8 cellular contexts compared by ENCODE assay signal in genomic region chr17:44218344-44219125, GRCh38. TPM values are rescaled to one million over a fixed set of nuclear protein-coding genes. Genes with fewer than 3 reads are reported as not detected.
DNase-seq lines count a peak whose midpoint lies in the region; ATAC-seq, FAIRE-seq and TF ChIP-seq lines count a peak whose summit lies in the region.

No MANE protein-coding gene starts in this region.

- H3K9me1 ChIP-seq in endothelial cell of umbilical vein (replicated peaks; ENCODE audit: control insufficient read depth, extremely low read depth, insufficient read depth, low read length), result no peaks in the 10 kb centered on the region

- H3K36me3 ChIP-seq in HUES48 (ENCODE audit: control insufficient read depth, insufficient read depth, low read length) (peaks cover 44% of the 10 kb centered on the region), endothelial cell of umbilical vein (ENCODE audit: control insufficient read depth in 2 of 2, extremely low read depth in 1 of 2, insufficient read depth in 2 of 2, low read length in 2 of 2) (peaks cover 19 to 30% of the 10 kb centered on the region in 2 experiments)

- peak overlapping the region; percentile 63 to 68 for H3K4me3 Mint-ChIP-seq in CD14-positive monocyte

- intact Hi-C loops in CD14-positive monocyte (cut with micrococcal nuclease) (loop anchor here (1.0 to 5.0 kb wide), 4 partner anchors 20 to 126 kb away; partner anchors contain the start of genes SLC25A39 (in 2 of the 2) and GRN (in 1 of the 2)), endothelial cell of umbilical vein (cut with micrococcal nuclease) (loop anchor here (1.0 to 2.0 kb wide), 3 partner anchors 8 to 106 kb away; partner anchors contain the start of gene SLC25A39)

- no peaks in the 10 kb centered on the region for H4K20me1 ChIP-seq in endothelial cell of umbilical vein (replicated peaks; ENCODE audit: control insufficient read depth, extremely low read depth, insufficient read depth, low read length)

- H3K27me3 ChIP-seq in HUES48 (ENCODE audit: control insufficient read depth, insufficient read depth, low read length) (0 out of 2 replicates have a peak, but pooled peaks cover 3% of the 10 kb centered on the region), endothelial cell of umbilical vein (ENCODE audit: control insufficient read depth in 2 of 2, insufficient read depth in 2 of 2, low read length in 2 of 2) (no peaks in the 10 kb centered on the region)

- TF ChIP-seq CTCF in CD14-positive monocyte (IDR thresholded peaks at IDR 0.05) (peak; percentile 78), endothelial cell of umbilical vein (IDR thresholded peaks at IDR 0.05; ENCODE audit: extremely low read depth in 1 of 2, insufficient read depth in 1 of 2, low read depth in 1 of 2, low read length in 2 of 2) (peak; percentile 53 to 72)

- dilution Hi-C loops in endothelial cell of umbilical vein (cut with MboI; ENCODE audit: extremely low pct_ligation_motif_present, low sequenced_read_pairs), result no loop called here

- peak overlapping the region; percentile 9 for H2AFZ ChIP-seq in endothelial cell of umbilical vein (ENCODE audit: low read depth, low read length)

- H3K4me1 Mint-ChIP-seq in CD14-positive monocyte, result peaks cover 54% of the 10 kb centered on the region

- peak overlapping the region; percentile 78 for H3K4me2 ChIP-seq in endothelial cell of umbilical vein (ENCODE audit: insufficient read depth, low read length)

- H3K9me3 ChIP-seq in HUES48 (ENCODE audit: control insufficient read depth, insufficient read depth, low read length) (no peaks in the 10 kb centered on the region), endothelial cell of umbilical vein (replicated peaks; ENCODE audit: control insufficient read depth, insufficient read depth, low read length) (no peaks in the 10 kb centered on the region)

- peak overlapping the region in 6 of 7 donors; percentile 32 to 82 (median 68) for H3K27ac Mint-ChIP-seq in CD14-positive monocyte

- H3K4me3 ChIP-seq in HUES48 (ENCODE audit: low read depth, low read length) (peak overlapping the region; percentile 87), endothelial cell of umbilical vein (replicated peaks in 1 of 3; ENCODE audit: insufficient read depth in 1 of 3, low read depth in 1 of 3, low read length in 3 of 3) (peak overlapping the region; percentile 9 to 68 (median 52))

- peaks cover 16% of the 10 kb centered on the region for H3K4me1 ChIP-seq in HUES48 (ENCODE audit: control insufficient read depth, insufficient read depth, low read length)
- peaks cover 34% of the 10 kb centered on the region for H3K4me1 ChIP-seq in endothelial cell of umbilical vein (ENCODE audit: control insufficient read depth, extremely low read depth, insufficient read depth, low read length)

- peak; percentile 79 for FAIRE-seq in endothelial cell of umbilical vein (lab: Jason Lieb, UNC)

- CTCF ChIA-PET in endothelial cell of umbilical vein (lab: Charles Lee), result interaction anchor here (0.6 to 7.3 kb wide), 15 partner anchors 8 to 332 kb away, joined by 3 to 68 read pairs (median 4); partner anchors contain the start of genes GRN, SLC25A39 and TMUB2

- peaks cover 0 to 4% (median 4%) of the 10 kb centered on the region in 3 donors for H3K27me3 Mint-ChIP-seq in CD14-positive monocyte (ENCODE audit: low read depth in 3 of 3)

- peak; percentile 34 for ATAC-seq in GM19455 (IDR thresholded peaks at IDR 0.05; ENCODE audit: unreplicated experiment)

- H3K36me3 Mint-ChIP-seq in CD14-positive monocyte, result peaks cover 36 to 39% of the 10 kb centered on the region in 2 donors

- BruUV-seq in endothelial cell of umbilical vein (replicated peaks; lab: Mats Ljungman, UMichigan), result TSS peak; percentile 31

- POLR2A ChIA-PET in endothelial cell of umbilical vein (lab: Charles Lee), result no interaction called here

- H3K79me2 ChIP-seq in endothelial cell of umbilical vein (ENCODE audit: control insufficient read depth, insufficient read depth, low read length), result peaks cover 28% of the 10 kb centered on the region

- H3K9ac ChIP-seq in HUES48 (ENCODE audit: low read depth, low read length) (peak overlapping the region; percentile 93), endothelial cell of umbilical vein (replicated peaks; ENCODE audit: extremely low read depth, insufficient read depth, low read length) (peak overlapping the region; percentile 84)

- TF ChIP-seq POLR2A in endothelial cell of umbilical vein (IDR thresholded peaks at IDR 0.05; ENCODE audit: low read depth, low read length), result peak; percentile 55

- peak overlapping the region; percentile 95 for H3K27ac ChIP-seq in HUES48 (ENCODE audit: low read depth, low read length)
- peak overlapping the region; percentile 71 for H3K27ac ChIP-seq in endothelial cell of umbilical vein (ENCODE audit: insufficient read depth, low read depth, low read length)

- peak; percentile 80 for DNase-seq in CD14-positive monocyte (ENCODE audit: low spot score)
- DNase-seq in NOMO-1 treated with DMSO at 0.1 percent for 48 hours (lab: John Stamatoyannopoulos, UW; ENCODE audit: unreplicated experiment), result peak; percentile 81
- DNase-seq in activated CD8-positive, alpha-beta memory T cell treated with anti-CD3 and anti-CD28 coated beads, Interleukin-2, amount 50 U/mL, for 4 hours, result peak; percentile 87
- peak; percentile 88 for DNase-seq in endothelial cell of umbilical vein (ENCODE audit: low read depth, low spot score)
- peak; percentile 90 for DNase-seq in midbrain (lab: John Stamatoyannopoulos, UW)
- peak; percentile 83 to 84 for DNase-seq in stimulated activated CD8-positive, alpha-beta memory T cell treated with anti-CD3 and anti-CD28 coated beads, Interleukin-15, amount 100 ng/mL, for 48 hours (ENCODE audit: low read depth in 2 of 2)

- peaks cover 0 to 2% (median 0%) of the 10 kb centered on the region in 7 donors for H3K9me3 Mint-ChIP-seq in CD14-positive monocyte

TF ChIP-seq in endothelial cell of umbilical vein, 7 proteins besides CTCF, POLR2A, EP300 and RAD21:
- TF ChIP-seq JUN (IDR thresholded peaks at IDR 0.05; ENCODE audit: borderline replicate concordance, insufficient read depth, insufficient read length, low read depth), result no peak
- TF ChIP-seq POLR2AphosphoS5 (IDR thresholded peaks at IDR 0.05; ENCODE audit: insufficient read depth, low read depth, low read length), result peak; percentile 61

RNA-seq across cellular contexts. Expression of gene UBTF, which starts 0.9 kb away (rescaled TPM):
- 10 to 100 TPM in 1 of 2 donors, 1 to 10 TPM in 1; 6.0 to 12.5 TPM for polyA plus RNA-seq in CD14-positive monocyte
- total RNA-seq in endothelial cell of umbilical vein, result 74.3 and 84.7 TPM in 2 replicates
- polyA plus RNA-seq in endothelial cell of umbilical vein, result 10.8 and 14.7 TPM in 2 replicates
- polyA plus RNA-seq in endothelial cell of umbilical vein (2011; cell fraction: cytosol; rRNA removed), result 28.1 and 28.3 TPM in 2 replicates
- polyA plus RNA-seq in endothelial cell of umbilical vein (2011; cell fraction: nucleus; rRNA removed), result 48.7 and 49.3 TPM in 2 replicates
- polyA plus RNA-seq in endothelial cell of umbilical vein (2012), result 47.1 and 56.1 TPM in 2 replicates
- 23.8 and 24.3 TPM in 2 replicates for polyA minus RNA-seq in endothelial cell of umbilical vein
- 28.3 TPM for polyA minus RNA-seq in endothelial cell of umbilical vein (2011; cell fraction: cytosol; rRNA and poly(A)+ RNA removed)
- polyA minus RNA-seq in endothelial cell of umbilical vein (2011; cell fraction: nucleus; rRNA and poly(A)+ RNA removed), result 17.2 and 26.2 TPM in 2 replicates

RNA-seq across cellular contexts. Expression of gene ATXN7L3, which starts 18.9 kb away (rescaled TPM):
- polyA plus RNA-seq in CD14-positive monocyte (1 to 10 TPM; 8.5 to 9.9 TPM), endothelial cell of umbilical vein (50.7 and 61.3 TPM in 2 replicates)
- 82.5 and 102 TPM in 2 replicates for total RNA-seq in endothelial cell of umbilical vein
- 54.4 and 57.8 TPM in 2 replicates for polyA plus RNA-seq in endothelial cell of umbilical vein (2011; cell fraction: cytosol; rRNA removed)
- polyA plus RNA-seq in endothelial cell of umbilical vein (2011; cell fraction: nucleus; rRNA removed), result 139 and 153 TPM in 2 replicates
- polyA plus RNA-seq in endothelial cell of umbilical vein (2012), result 47.6 and 49.1 TPM in 2 replicates
- 74.9 and 97.1 TPM in 2 replicates for polyA minus RNA-seq in endothelial cell of umbilical vein
- polyA minus RNA-seq in endothelial cell of umbilical vein (2011; cell fraction: cytosol; rRNA and poly(A)+ RNA removed), result 18.7 TPM
- 36.1 and 38.2 TPM in 2 replicates for polyA minus RNA-seq in endothelial cell of umbilical vein (2011; cell fraction: nucleus; rRNA and poly(A)+ RNA removed)

RNA-seq across cellular contexts. Expression of gene TMUB2, which starts 31.8 kb away (rescaled TPM):
- 10 to 100 TPM; 41.3 to 41.7 TPM for polyA plus RNA-seq in CD14-positive monocyte
- total RNA-seq in endothelial cell of umbilical vein, result 39.5 and 43.6 TPM in 2 replicates
- polyA plus RNA-seq in endothelial cell of umbilical vein, result 72.5 and 80.0 TPM in 2 replicates
- polyA plus RNA-seq in endothelial cell of umbilical vein (2011; cell fraction: cytosol; rRNA removed), result 50.3 and 55.3 TPM in 2 replicates
- polyA plus RNA-seq in endothelial cell of umbilical vein (2011; cell fraction: nucleus; rRNA removed), result 150 and 171 TPM in 2 replicates
- 32.2 and 40.6 TPM in 2 replicates for polyA plus RNA-seq in endothelial cell of umbilical vein (2012)
- polyA minus RNA-seq in endothelial cell of umbilical vein, result 48.4 and 54.9 TPM in 2 replicates
- 11.1 TPM for polyA minus RNA-seq in endothelial cell of umbilical vein (2011; cell fraction: cytosol; rRNA and poly(A)+ RNA removed)
- polyA minus RNA-seq in endothelial cell of umbilical vein (2011; cell fraction: nucleus; rRNA and poly(A)+ RNA removed), result 18.8 and 24.1 TPM in 2 replicates

RNA-seq across cellular contexts. Expression of gene ASB16, which starts 48.0 kb away (rescaled TPM):
- not detected for polyA plus RNA-seq in CD14-positive monocyte
- total RNA-seq in endothelial cell of umbilical vein, result not detected in 2 replicates
- polyA plus RNA-seq in endothelial cell of umbilical vein, result not detected in 2 replicates
- not detected in 2 replicates for polyA plus RNA-seq in endothelial cell of umbilical vein (2011; cell fraction: cytosol; rRNA removed)
- polyA plus RNA-seq in endothelial cell of umbilical vein (2011; cell fraction: nucleus; rRNA removed), result 0.17 and 0.20 TPM in 2 replicates
- 0.65 and 0.96 TPM in 2 replicates for polyA plus RNA-seq in endothelial cell of umbilical vein (2012)
- not detected in 2 replicates for polyA minus RNA-seq in endothelial cell of umbilical vein
- polyA minus RNA-seq in endothelial cell of umbilical vein (2011; cell fraction: cytosol; rRNA and poly(A)+ RNA removed), result not detected
- polyA minus RNA-seq in endothelial cell of umbilical vein (2011; cell fraction: nucleus; rRNA and poly(A)+ RNA removed), result 0.24 TPM in 1 of 2 replicates, not detected in the other

RNA-seq across cellular contexts. Expression of gene SLC4A1, which starts 49.4 kb away (rescaled TPM):
- polyA plus RNA-seq in CD14-positive monocyte, result under 1 TPM in 1 of 2 donors, not detected in 1; 0.04 TPM
- not detected in 2 replicates for total RNA-seq in endothelial cell of umbilical vein
- polyA plus RNA-seq in endothelial cell of umbilical vein, result not detected in 2 replicates
- not detected in 2 replicates for polyA plus RNA-seq in endothelial cell of umbilical vein (2011; cell fraction: cytosol; rRNA removed)
- not detected in 2 replicates for polyA plus RNA-seq in endothelial cell of umbilical vein (2011; cell fraction: nucleus; rRNA removed)
- polyA plus RNA-seq in endothelial cell of umbilical vein (2012), result not detected in 2 replicates
- not detected in 2 replicates for polyA minus RNA-seq in endothelial cell of umbilical vein
- polyA minus RNA-seq in endothelial cell of umbilical vein (2011; cell fraction: cytosol; rRNA and poly(A)+ RNA removed), result not detected
- polyA minus RNA-seq in endothelial cell of umbilical vein (2011; cell fraction: nucleus; rRNA and poly(A)+ RNA removed), result not detected in 2 replicates

Comparison
In these comparisons a context has a peak if more than half of its experiments do, and no peak if none do; other contexts are left out.
1. Peak in every context shown above with its lines: DNase-seq, ATAC-seq, H3K4me3 ChIP-seq and H3K27ac ChIP-seq.